ENCODE assay signal across 21 cellular contexts in genomic region chr6:17894905-17895304, GRCh38.
DNase-seq lines count a peak whose midpoint lies in the region; ATAC-seq, FAIRE-seq and TF ChIP-seq lines count a peak whose summit lies in the region.
"Had no signal": no experiment of that assay in that cellular context is flagged by ENCODE, and none has a peak within 500 bp of the region (broad histone marks: within the 10 kb centered on the region; RNA-seq: fewer than 3 reads in every experiment).

No MANE protein-coding gene starts in this region.

- peaks cover 3% of the 10 kb centered on the region for H3K27me3 Mint-ChIP-seq in GM23338 (ENCODE audit: insufficient read depth, low read depth, poor library complexity)
- H3K27me3 Mint-ChIP-seq: IgD-negative memory B cell had no signal

- DNase-seq in GM23338 (ENCODE audit: low spot score) (no peak), K562 (ENCODE audit: extremely low read depth in 1 of 4, low spot score in 3 of 4) (no peak), endothelial cell of umbilical vein (ENCODE audit: low read depth, low spot score) (no peak), medulla oblongata (ENCODE audit: extremely low spot score) (no peak), glomerular visceral epithelial cell (ENCODE audit: extremely low spot score) (no peak), MG63 (no peak)
- DNase-seq: ACHN; BE2C; C1 segment of cervical spinal cord; Caco-2; CD4-positive, alpha-beta T cell; GDM1; HFFc6; KG1 had no signal

- H3K9me3 Mint-ChIP-seq in GM23338 = peaks cover 34% of the 10 kb centered on the region

- TF ChIP-seq POLR2A in K562 (conservative IDR thresholded peaks at IDR 0.05) = no peak
- no peak for TF ChIP-seq POLR2A in endothelial cell of umbilical vein (IDR thresholded peaks at IDR 0.05; ENCODE audit: low read depth, low read length)

- H3K27me3 ChIP-seq in GM23338 (ENCODE audit: insufficient read depth) (no peaks in the 10 kb centered on the region), K562 (ENCODE audit: control insufficient read depth in 2 of 2, insufficient read depth in 2 of 2, low read length in 2 of 2) (no peaks in the 10 kb centered on the region), endothelial cell of umbilical vein (ENCODE audit: control insufficient read depth in 2 of 2, insufficient read depth in 2 of 2, low read length in 2 of 2) (no peaks in the 10 kb centered on the region), MG63 (no peaks in the 10 kb centered on the region)
- H3K27me3 ChIP-seq: BE2C had no signal

- H3K9ac ChIP-seq in K562 (ENCODE audit: insufficient read depth in 1 of 2, low read depth in 2 of 2, low read length in 2 of 2) = no peak overlapping the region
- no peak overlapping the region for H3K9ac ChIP-seq in endothelial cell of umbilical vein (replicated peaks; ENCODE audit: extremely low read depth, insufficient read depth, low read length)

- 0 out of 2 replicates have a peak, but pooled peaks cover 4% of the 10 kb centered on the region for H4K20me1 ChIP-seq in GM23338 (replicated peaks; ENCODE audit: insufficient read depth)
- no peaks in the 10 kb centered on the region for H4K20me1 ChIP-seq in K562 (replicated peaks; ENCODE audit: control insufficient read depth, insufficient read depth, low read length)
- H4K20me1 ChIP-seq in endothelial cell of umbilical vein (replicated peaks; ENCODE audit: control insufficient read depth, extremely low read depth, insufficient read depth, low read length) = no peaks in the 10 kb centered on the region

- no peaks in the 10 kb centered on the region for H3K9me2 ChIP-seq in GM23338 (ENCODE audit: insufficient read depth)

- H3K4me1 ChIP-seq in GM23338 (ENCODE audit: insufficient read depth) (no peaks in the 10 kb centered on the region), HEK293 (ENCODE audit: control insufficient read depth, insufficient read depth, low read length) (no peaks in the 10 kb centered on the region), K562 (replicated peaks in 1 of 2; ENCODE audit: control insufficient read depth in 2 of 2, insufficient read depth in 2 of 2, low read length in 2 of 2) (peaks cover 4 to 9% of the 10 kb centered on the region in 2 experiments; a peak in 3 of 5 replicates), endothelial cell of umbilical vein (ENCODE audit: control insufficient read depth, extremely low read depth, insufficient read depth, low read length) (no peaks in the 10 kb centered on the region)
- H3K4me1 ChIP-seq: BE2C, Caco-2, HAP-1 had no signal

- H3K36me3 ChIP-seq in GM23338 (ENCODE audit: insufficient read depth) (peaks cover 22% of the 10 kb centered on the region; the same call in 1 of the 2 replicates), HEK293 (ENCODE audit: control insufficient read depth in 2 of 2, insufficient read depth in 1 of 2, low read length in 2 of 2) (peaks cover 0 to 6% of the 10 kb centered on the region in 2 experiments; a peak in 1 of 3 replicates), K562 (ENCODE audit: control insufficient read depth, insufficient read depth, low read length) (peaks cover 46% of the 10 kb centered on the region), endothelial cell of umbilical vein (ENCODE audit: control insufficient read depth in 2 of 2, extremely low read depth in 1 of 2, insufficient read depth in 2 of 2, low read length in 2 of 2) (peaks cover 2 to 8% of the 10 kb centered on the region in 2 experiments), MG63 (peaks cover 34% of the 10 kb centered on the region)
- H3K36me3 ChIP-seq: BE2C had no signal

- BruUV-seq in K562 (replicated peaks; lab: Mats Ljungman, UMichigan) (TSS peak; percentile 11), endothelial cell of umbilical vein (replicated peaks; lab: Mats Ljungman, UMichigan) (no TSS peak)

- ATAC-seq in GM23338 (no peak), K562 (no peak), HG03354 (IDR thresholded peaks at IDR 0.05; ENCODE audit: poor library complexity, severe bottlenecking, unreplicated experiment) (no peak)

- H3K4me3 ChIP-seq in GM23338 (no peak overlapping the region), HEK293 (ENCODE audit: low read depth, low read length) (no peak overlapping the region), K562 (no peak overlapping the region), endothelial cell of umbilical vein (replicated peaks in 1 of 3; ENCODE audit: insufficient read depth in 1 of 3, low read depth in 1 of 3, low read length in 3 of 3) (no peak overlapping the region), MG63 (no peak overlapping the region)
- H3K4me3 ChIP-seq: HAP-1 had no signal

- H3K27ac ChIP-seq in GM23338 (ENCODE audit: low read depth) (no peak overlapping the region), HEK293 (ENCODE audit: extremely low read depth, low read depth, low read length) (no peak overlapping the region), K562 (ENCODE audit: extremely low read depth, low read depth, low read length) (no peak overlapping the region), endothelial cell of umbilical vein (ENCODE audit: insufficient read depth, low read depth, low read length) (no peak overlapping the region)

- TF ChIP-seq RAD21 in K562 (CRISPR knock-in tag; conservative IDR thresholded peaks at IDR 0.05 in 1 of 2, IDR thresholded peaks at IDR 0.05 in 1 of 2) = no peak

- CTCF ChIA-PET in HEK293 (lab: Yijun Ruan, JAX) (no interaction called here), K562 (lab: Yijun Ruan, JAX; ENCODE audit: low intra/inter-chr PET ratio) (interaction anchor here (0.7 kb wide), 1 partner anchor 1945 kb away, joined by 3 read pairs; no protein-coding TSS in a partner anchor), endothelial cell of umbilical vein (lab: Charles Lee) (no interaction called here)

- peaks cover 3% of the 10 kb centered on the region; the same call in 1 of the 3 replicates for H3K4me1 Mint-ChIP-seq in GM23338

- H3K9me1 ChIP-seq in K562 (ENCODE audit: control insufficient read depth, insufficient read depth, low read length) (no peaks in the 10 kb centered on the region), endothelial cell of umbilical vein (replicated peaks; ENCODE audit: control insufficient read depth, extremely low read depth, insufficient read depth, low read length) (no peaks in the 10 kb centered on the region)

- dilution Hi-C loops in endothelial cell of umbilical vein (cut with MboI; ENCODE audit: extremely low pct_ligation_motif_present, low sequenced_read_pairs) = no loop called here

- no peak for TF ChIP-seq EP300 in K562 (IDR thresholded peaks at IDR 0.05; ENCODE audit: low read length)

- no peak overlapping the region for H3K27ac Mint-ChIP-seq in GM23338
- H3K27ac Mint-ChIP-seq: CD4-positive, alpha-beta T cell; HFFc6; IgD-negative memory B cell had no signal

- POLR2A ChIA-PET in HEK293 (lab: Yijun Ruan, JAX) (no interaction called here), K562 (lab: Yijun Ruan, JAX) (no interaction called here), endothelial cell of umbilical vein (lab: Charles Lee) (interaction anchor here (0.5 kb wide), 1 partner anchor 49 kb away, joined by 4 read pairs; no protein-coding TSS in a partner anchor)

- in situ Hi-C loops in K562 (cut with MboI) = no loop called here

- H3K4me3 Mint-ChIP-seq in GM23338 = no peak overlapping the region
- H3K4me3 Mint-ChIP-seq: CD4-positive, alpha-beta T cell; HFFc6; IgD-negative memory B cell had no signal

- 78% methylated on average over 1 of the region's 1 CpG for WGBS in K562 (ENCODE audit: insufficient coverage, low coverage, missing lambda C conversion rate)

- peaks cover 59% of the 10 kb centered on the region for H3K36me3 Mint-ChIP-seq in GM23338 (ENCODE audit: low read depth)

- intact Hi-C loops in K562 (cut with micrococcal nuclease) = no loop called here
- intact Hi-C loops in endothelial cell of umbilical vein (cut with micrococcal nuclease) = no loop called here

- no peak for TF ChIP-seq CTCF in GM23338 (conservative IDR thresholded peaks at IDR 0.05; ENCODE audit: low read depth in 2 of 2)
- no peak for TF ChIP-seq CTCF in HEK293 (tag by site-specific recombination; IDR thresholded peaks at IDR 0.05)
- no peak for TF ChIP-seq CTCF in K562 (IDR thresholded peaks at IDR 0.05 in 2 of 3, conservative IDR thresholded peaks at IDR 0.05 in 1 of 3; ENCODE audit: insufficient read depth in 2 of 3, low read depth in 1 of 3, low read length in 3 of 3)
- no peak for TF ChIP-seq CTCF in endothelial cell of umbilical vein (IDR thresholded peaks at IDR 0.05; ENCODE audit: extremely low read depth in 1 of 2, insufficient read depth in 1 of 2, low read depth in 1 of 2, low read length in 2 of 2)

- no peaks in the 10 kb centered on the region for H3F3A ChIP-seq in GM23338 (replicated peaks; ENCODE audit: low read depth)

- H3K4me2 ChIP-seq in GM23338 (no peak overlapping the region), K562 (ENCODE audit: insufficient read depth, low read length) (no peak overlapping the region), endothelial cell of umbilical vein (ENCODE audit: insufficient read depth, low read length) (no peak overlapping the region)

- FAIRE-seq in K562 (lab: Jason Lieb, UNC) = no peak
- peak; percentile 18 for FAIRE-seq in endothelial cell of umbilical vein (lab: Jason Lieb, UNC)
- FAIRE-seq: A204.1, D721Med, HTR-8/SVneo had no signal

- H3K9me3 ChIP-seq in HEK293 (ENCODE audit: control insufficient read depth, insufficient read depth, low read depth, low read length) (no peaks in the 10 kb centered on the region), K562 (replicated peaks; ENCODE audit: control insufficient read depth, insufficient read depth, low read depth, low read length) (peaks cover 29% of the 10 kb centered on the region), endothelial cell of umbilical vein (replicated peaks; ENCODE audit: control insufficient read depth, insufficient read depth, low read length) (peaks cover 9% of the 10 kb centered on the region), MG63 (peaks cover 16% of the 10 kb centered on the region)
- H3K9me3 ChIP-seq: BE2C had no signal

- H2AFZ ChIP-seq in GM23338 (no peak overlapping the region), K562 (ENCODE audit: low read depth, low read length) (no peak overlapping the region), endothelial cell of umbilical vein (ENCODE audit: low read depth, low read length) (no peak overlapping the region)

- H3K79me2 ChIP-seq in GM23338 (replicated peaks; ENCODE audit: insufficient read depth) (peaks cover 13% of the 10 kb centered on the region), K562 (ENCODE audit: control insufficient read depth, insufficient read depth, low read length) (no peaks in the 10 kb centered on the region; the same call in 2 of the 3 replicates), endothelial cell of umbilical vein (ENCODE audit: control insufficient read depth, insufficient read depth, low read length) (peaks cover 3% of the 10 kb centered on the region)

TF ChIP-seq in GM23338, 12 proteins besides CTCF, POLR2A, EP300 and RAD21 (continues in another document):
- no peak for TF ChIP-seq CREB1 (CRISPR knock-in tag; IDR thresholded peaks at IDR 0.05; ENCODE audit: low read depth)

TF ChIP-seq in HEK293, 187 proteins besides CTCF, POLR2A, EP300 and RAD21 (continues in another document):
- peak; percentile 97 for TF ChIP-seq SETDB1 (IDR thresholded peaks at IDR 0.05; ENCODE audit: insufficient read length, low read length)

TF ChIP-seq in K562, 482 proteins besides CTCF, POLR2A, EP300 and RAD21 (continues in another document):
- no peak for TF ChIP-seq SMARCA5 (IDR thresholded peaks at IDR 0.05)

TF ChIP-seq in endothelial cell of umbilical vein, 7 proteins besides CTCF, POLR2A, EP300 and RAD21 (continues in another document):
- TF ChIP-seq MYC (IDR thresholded peaks at IDR 0.05; ENCODE audit: low read depth, low read length) (no peak), JUN (IDR thresholded peaks at IDR 0.05; ENCODE audit: borderline replicate concordance, insufficient read depth, insufficient read length, low read depth) (no peak)
